ENCODE assay signal across 9 cellular contexts in the genomic region with DNA sequence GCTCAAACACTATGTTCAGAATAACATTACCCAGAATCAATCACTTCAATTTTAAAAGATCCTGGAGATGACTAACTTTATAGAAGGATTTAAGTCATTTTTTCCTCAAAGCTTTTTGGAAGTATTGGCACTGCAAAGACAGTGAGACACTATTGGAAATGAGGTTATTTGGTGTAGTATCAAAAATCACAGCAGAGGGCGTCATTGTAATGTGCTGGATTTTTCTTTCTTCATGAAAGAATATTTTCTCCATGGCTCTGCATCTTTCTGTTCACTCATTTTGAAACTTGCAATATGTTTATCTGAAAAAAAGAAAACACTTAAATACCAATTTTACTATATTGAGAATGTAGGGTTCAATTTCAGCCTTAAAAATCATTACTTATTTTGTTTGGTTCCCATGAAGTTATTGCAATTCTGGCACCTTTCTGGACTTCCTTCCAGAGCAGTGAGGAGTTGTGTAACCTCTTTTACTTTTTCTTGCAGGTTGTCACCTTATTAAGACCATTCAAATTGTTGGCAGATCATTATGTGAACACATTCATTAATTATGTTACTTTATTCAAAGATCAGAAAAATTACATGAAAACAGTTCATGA. TPM values are rescaled to one million over a fixed set of nuclear protein-coding genes. Genes with fewer than 3 reads are reported as not detected.
DNase-seq lines count a peak whose midpoint lies in the region; ATAC-seq, FAIRE-seq and TF ChIP-seq lines count a peak whose summit lies in the region.
"Had no signal": no experiment of that assay in that cellular context is flagged by ENCODE, and none has a peak within 500 bp of the region (broad histone marks: within the 10 kb centered on the region; RNA-seq: fewer than 3 reads in every experiment).

No MANE protein-coding gene starts in this region.

- H3K9me3 Mint-ChIP-seq in Caco-2 (ENCODE audit: unreplicated experiment): no peaks in the 10 kb centered on the region
- H3K9me3 Mint-ChIP-seq: IgD-negative memory B cell had no signal

- H3K27ac ChIP-seq in left ventricle myocardium inferior (replicated peaks): no peak overlapping the region

- no peak overlapping the region for H3K27ac Mint-ChIP-seq in Caco-2 (ENCODE audit: unreplicated experiment)
- H3K27ac Mint-ChIP-seq: IgD-negative memory B cell had no signal

- H3K36me3 ChIP-seq in Caco-2 (ENCODE audit: control insufficient read depth, insufficient read depth, low read length) (no peaks in the 10 kb centered on the region), left ventricle myocardium inferior (no peaks in the 10 kb centered on the region)

- TF ChIP-seq CTCF in Caco-2 (IDR thresholded peaks at IDR 0.05; ENCODE audit: insufficient read depth in 1 of 2, low read depth in 1 of 2, low read length in 1 of 2, severe bottlenecking in 1 of 2, unreplicated experiment in 1 of 2) (peak; percentile 58 to 59), left ventricle myocardium inferior (IDR thresholded peaks at IDR 0.05; ENCODE audit: borderline replicate concordance) (peak; percentile 81)

- intact Hi-C loops in Caco-2 (cut with micrococcal nuclease; ENCODE audit: unreplicated experiment) (loop anchor here (1.0 to 10.0 kb wide), 3 partner anchors 286 to 493 kb away; no protein-coding TSS in a partner anchor), left ventricle myocardium inferior (cut with micrococcal nuclease) (loop anchor here (2.0 kb wide), 1 partner anchor 494 kb away; no protein-coding TSS in a partner anchor)

- H3K4me1 ChIP-seq in Caco-2 (no peaks in the 10 kb centered on the region), left ventricle myocardium inferior (peaks cover 3% of the 10 kb centered on the region)

- BruUV-seq in Caco-2 (replicated peaks; lab: Mats Ljungman, UMichigan): no TSS peak

- H3K4me3 ChIP-seq in Caco-2 (ENCODE audit: low read depth, low read length) (no peak overlapping the region), left ventricle myocardium inferior (no peak overlapping the region)

- FAIRE-seq in TTC549 (lab: Jason Lieb, UNC): peak; percentile 79

- DNase-seq in Caco-2 (peak in 1 of 2 experiments; percentile 37), left ventricle myocardium inferior (no peak), superior temporal gyrus (ENCODE audit: extremely low spot score) (peak; percentile 94)
- no peak for DNase-seq in stimulated activated naive CD8-positive, alpha-beta T cell treated with anti-CD3 and anti-CD28 coated beads, Interleukin-15, Interleukin-2, amounts not matched to agents 100 U/mL and 50 U/mL, for 24 hours

- H3K4me1 Mint-ChIP-seq in Caco-2 (ENCODE audit: low read depth, unreplicated experiment): no peaks in the 10 kb centered on the region
- H3K4me1 Mint-ChIP-seq: IgD-negative memory B cell had no signal

- no peak overlapping the region for H3K4me3 Mint-ChIP-seq in Caco-2 (ENCODE audit: unreplicated experiment)
- H3K4me3 Mint-ChIP-seq: IgD-negative memory B cell had no signal

- POLR2A ChIA-PET in Caco-2 (lab: Charles Lee): no interaction called here

- H3K27me3 Mint-ChIP-seq in Caco-2 (ENCODE audit: insufficient read depth, unreplicated experiment): peaks cover 21% of the 10 kb centered on the region
- H3K27me3 Mint-ChIP-seq: IgD-negative memory B cell had no signal

- CTCF ChIA-PET in Caco-2 (lab: Charles Lee): no interaction called here

- ATAC-seq in HG03354 (IDR thresholded peaks at IDR 0.05; ENCODE audit: poor library complexity, severe bottlenecking, unreplicated experiment) (peak; percentile 51), GM21717 (IDR thresholded peaks at IDR 0.05; ENCODE audit: unreplicated experiment) (no peak), HG03469 (IDR thresholded peaks at IDR 0.05; ENCODE audit: unreplicated experiment) (no peak)
- no peak for ATAC-seq in stimulated activated naive CD8-positive, alpha-beta T cell treated with anti-CD3 and anti-CD28 coated beads, Interleukin-15, Interleukin-2, amounts not matched to agents 100 U/mL and 50 U/mL, for 24 hours

- no peaks in the 10 kb centered on the region for H3K36me3 Mint-ChIP-seq in Caco-2 (ENCODE audit: insufficient read depth, unreplicated experiment)
- H3K36me3 Mint-ChIP-seq: IgD-negative memory B cell had no signal

- H3K27me3 ChIP-seq in Caco-2 (replicated peaks; ENCODE audit: control insufficient read depth, insufficient read depth, low read length) (no peaks in the 10 kb centered on the region; the same call in none of the 2 replicates), left ventricle myocardium inferior (ENCODE audit: low read depth) (no peaks in the 10 kb centered on the region)

- H3K9me3 ChIP-seq in Caco-2 (no peaks in the 10 kb centered on the region), left ventricle myocardium inferior (replicated peaks) (no peaks in the 10 kb centered on the region)

RNA-seq across cellular contexts. Expression of gene CSNK1A1L, which starts 3.7 kb away (rescaled TPM):
- total RNA-seq in Caco-2 (2022) (not detected in 2 replicates), left ventricle myocardium inferior (not detected)

RNA-seq across cellular contexts. Expression of gene SUPT20H, which starts 49.7 kb away (rescaled TPM):
- total RNA-seq in Caco-2 (2022): 77.5 and 77.7 TPM in 2 replicates
- total RNA-seq in left ventricle myocardium inferior: 27.5 TPM
